ENCODE assay signal across 9 cellular contexts in the genomic region with DNA sequence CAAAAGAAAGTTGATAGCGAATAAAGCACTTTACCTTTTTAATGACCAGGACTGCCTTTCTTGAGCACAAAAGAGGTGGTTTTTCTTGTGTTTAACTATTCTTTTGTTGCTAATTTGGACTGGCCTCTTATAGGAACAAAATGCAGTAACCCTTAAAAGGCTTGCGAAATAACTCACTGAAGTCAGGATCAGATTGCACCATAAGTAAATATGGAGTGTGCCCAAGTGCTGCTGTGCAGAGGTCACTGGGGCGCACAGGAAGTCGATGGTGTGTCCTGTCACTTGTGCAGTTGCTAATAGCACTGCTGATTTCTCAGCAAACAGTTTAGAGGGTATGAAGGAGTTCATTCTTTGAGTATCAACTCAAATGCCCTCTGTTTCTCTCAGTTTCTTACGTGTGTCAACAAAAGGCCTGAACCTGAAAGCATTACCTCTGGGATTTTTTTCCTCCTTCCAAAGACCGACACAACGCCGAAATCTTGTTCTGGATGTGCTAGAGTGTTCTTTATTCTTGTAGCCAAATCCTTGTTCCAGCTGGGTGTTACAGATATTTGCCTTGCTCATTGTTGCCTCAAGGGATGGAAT.
A peak's percentile ranks its signal among the peaks of the same experiment; 100 is the strongest.
DNase-seq lines count a peak whose midpoint lies in the region; ATAC-seq and TF ChIP-seq lines count a peak whose summit lies in the region.
"Had no signal": no experiment of that assay in that cellular context is flagged by ENCODE, and none has a peak within 500 bp of the region (broad histone marks: within the 10 kb centered on the region; RNA-seq: fewer than 3 reads in every experiment).

No MANE protein-coding gene starts in this region.

- H3K4me3 Mint-ChIP-seq in chondrocyte (ENCODE audit: unreplicated experiment) = no peak overlapping the region
- no peak overlapping the region for H3K4me3 Mint-ChIP-seq in osteocyte (ENCODE audit: unreplicated experiment)

- ATAC-seq in HG02840 (IDR thresholded peaks at IDR 0.05; ENCODE audit: low FRiP score, unreplicated experiment) = no peak

- H3K4me1 Mint-ChIP-seq in chondrocyte (ENCODE audit: low read depth) (peaks cover 37% of the 10 kb centered on the region), osteocyte (ENCODE audit: unreplicated experiment) (peaks cover 34% of the 10 kb centered on the region)

- peak; percentile 5 for DNase-seq in DMS79 treated with DMSO at 0.1 percent for 48 hours (lab: John Stamatoyannopoulos, UW)
- peak; percentile 29 for DNase-seq in NCI-H2029 treated with DMSO at 0.1 percent for 48 hours (lab: John Stamatoyannopoulos, UW)
- DNase-seq in chondrocyte (ENCODE audit: low spot score) = no peak
- no peak for DNase-seq in osteocyte (ENCODE audit: extremely low spot score, unreplicated experiment)
- DNase-seq in activated CD8-positive, alpha-beta memory T cell treated with anti-CD3 and anti-CD28 coated beads, Interleukin-2, amount 50 U/mL, for 48 hours = no peak
- no peak for DNase-seq in germinal center (ENCODE audit: low spot score)
- no peak for DNase-seq in globus pallidus (ENCODE audit: low spot score)
- DNase-seq: stimulated activated CD4-positive, alpha-beta T cell treated with anti-CD3 and anti-CD28 coated beads, Interleukin-4, amount 100 ng/mL, for 4 hours had no signal

- H3K27me3 Mint-ChIP-seq in chondrocyte (ENCODE audit: low read depth) (no peaks in the 10 kb centered on the region), osteocyte (ENCODE audit: unreplicated experiment) (no peaks in the 10 kb centered on the region)

- TF ChIP-seq CTCF in chondrocyte (IDR thresholded peaks at IDR 0.05) (no peak), osteocyte (IDR thresholded peaks at IDR 0.05) (no peak)

- H3K27ac Mint-ChIP-seq in chondrocyte (ENCODE audit: unreplicated experiment) (peak overlapping the region; percentile 61), osteocyte (ENCODE audit: unreplicated experiment) (peak overlapping the region; percentile 58)

- H3K9me3 Mint-ChIP-seq in chondrocyte (ENCODE audit: low read depth) (peaks cover 5% of the 10 kb centered on the region), osteocyte (ENCODE audit: unreplicated experiment) (peaks cover 6% of the 10 kb centered on the region)

- peaks cover 30% of the 10 kb centered on the region for H3K36me3 Mint-ChIP-seq in chondrocyte (ENCODE audit: low read depth)
- H3K36me3 Mint-ChIP-seq in osteocyte (ENCODE audit: unreplicated experiment) = peaks cover 41% of the 10 kb centered on the region

Comparison
In these comparisons a context has a peak if more than half of its experiments do, and no peak if none do; other contexts are left out.
1. DNase-seq: peak in DMS79 treated with DMSO at 0.1 percent for 48 hours (single experiment) and NCI-H2029 treated with DMSO at 0.1 percent for 48 hours (single experiment); none in chondrocyte (single experiment), osteocyte (single experiment), activated CD8-positive, alpha-beta memory T cell treated with anti-CD3 and anti-CD28 coated beads, Interleukin-2, amount 50 U/mL, for 48 hours (single experiment), germinal center (single experiment) and globus pallidus (single experiment).